17 cellular contexts compared by ENCODE assay signal in genomic region chr2:107576991-107577390, GRCh38.
DNase-seq lines count a peak whose midpoint lies in the region; ATAC-seq, FAIRE-seq and TF ChIP-seq lines count a peak whose summit lies in the region.
"Had no signal": no experiment of that assay in that cellular context is flagged by ENCODE, and none has a peak within 500 bp of the region (broad histone marks: within the 10 kb centered on the region; RNA-seq: fewer than 3 reads in every experiment).

No MANE protein-coding gene starts in this region.

- H3K9me3 ChIP-seq in astrocyte (ENCODE audit: insufficient read depth, low read depth, low read length) (no peaks in the 10 kb centered on the region), neural progenitor cell (ENCODE audit: low read depth) (no peaks in the 10 kb centered on the region)

- H2AFZ ChIP-seq in astrocyte (ENCODE audit: low read depth, low read length) (no peak overlapping the region), neural progenitor cell (replicated peaks) (no peak overlapping the region)

- DNase-seq in H7 = peak; percentile 8
- DNase-seq in astrocyte (ENCODE audit: low read depth) = no peak
- DNase-seq in neural progenitor cell (ENCODE audit: low spot score) = peak; percentile 89
- DNase-seq in NCI-H1048 (lab: John Stamatoyannopoulos, UW) = no peak
- DNase-seq in central memory CD4-positive, alpha-beta T cell = no peak
- DNase-seq: C1 segment of cervical spinal cord; Calu3; CD4-positive, alpha-beta memory T cell; COR-L47; DMS53; DMS79 treated with DMSO at 0.1 percent for 48 hours; H9 had no signal

- H3K27me3 ChIP-seq in H7 (ENCODE audit: control insufficient read depth, insufficient read depth, low read length) = no peaks in the 10 kb centered on the region
- H3K27me3 ChIP-seq in astrocyte (ENCODE audit: insufficient read depth, low read length) = no peaks in the 10 kb centered on the region
- H3K27me3 ChIP-seq in neural progenitor cell = no peaks in the 10 kb centered on the region

- H3K27ac Mint-ChIP-seq in astrocyte (ENCODE audit: unreplicated experiment) (peak overlapping the region; percentile 10), neural progenitor cell (no peak overlapping the region)
- H3K27ac Mint-ChIP-seq: CD4-positive, alpha-beta memory T cell; H9 had no signal

- H3K9ac ChIP-seq in astrocyte (ENCODE audit: low read length) (no peak overlapping the region), neural progenitor cell (no peak overlapping the region)

- no peaks in the 10 kb centered on the region for H3K9me3 Mint-ChIP-seq in astrocyte (ENCODE audit: unreplicated experiment)
- H3K9me3 Mint-ChIP-seq in neural progenitor cell = peaks cover 5% of the 10 kb centered on the region

- H3K36me3 Mint-ChIP-seq in astrocyte (ENCODE audit: low read depth, unreplicated experiment) (no peaks in the 10 kb centered on the region), neural progenitor cell (no peaks in the 10 kb centered on the region)
- H3K36me3 Mint-ChIP-seq: CD4-positive, alpha-beta memory T cell had no signal

- no peaks in the 10 kb centered on the region for H3K36me3 ChIP-seq in H7 (replicated peaks; ENCODE audit: control insufficient read depth, insufficient read depth, low read length)
- H3K36me3 ChIP-seq in astrocyte (ENCODE audit: insufficient read depth, low read length) = no peaks in the 10 kb centered on the region
- H3K36me3 ChIP-seq in neural progenitor cell = no peaks in the 10 kb centered on the region

- no peaks in the 10 kb centered on the region for H4K20me1 ChIP-seq in astrocyte (ENCODE audit: insufficient read depth, low read length)
- H4K20me1 ChIP-seq in neural progenitor cell (ENCODE audit: low read depth) = peaks cover 4% of the 10 kb centered on the region

- H3K4me2 ChIP-seq in astrocyte (ENCODE audit: low read length) (no peak overlapping the region), neural progenitor cell (peak overlapping the region; percentile 44)

- H3K4me1 Mint-ChIP-seq in astrocyte (ENCODE audit: low read depth, unreplicated experiment) = peaks cover 5% of the 10 kb centered on the region
- H3K4me1 Mint-ChIP-seq in neural progenitor cell = peaks cover 33% of the 10 kb centered on the region
- H3K4me1 Mint-ChIP-seq: CD4-positive, alpha-beta memory T cell had no signal

- H3K27ac ChIP-seq in astrocyte (ENCODE audit: low read depth, low read length) (no peak overlapping the region), neural progenitor cell (no peak overlapping the region)

- FAIRE-seq in astrocyte (lab: Jason Lieb, UNC) = no peak
- FAIRE-seq: G401.6, GM12892, H1 had no signal

- H3K4me3 ChIP-seq in H7 (ENCODE audit: insufficient read depth, low read depth, low read length) (no peak overlapping the region), astrocyte (ENCODE audit: insufficient read depth, low read depth, low read length) (no peak overlapping the region), neural progenitor cell (no peak overlapping the region)

- ATAC-seq in HG03045 (IDR thresholded peaks at IDR 0.05; ENCODE audit: unreplicated experiment) = no peak
- ATAC-seq: HCT116 had no signal

- no peaks in the 10 kb centered on the region for H3K4me1 ChIP-seq in astrocyte (ENCODE audit: insufficient read depth, low read length)
- peaks cover 16% of the 10 kb centered on the region for H3K4me1 ChIP-seq in neural progenitor cell

- H3K27me3 Mint-ChIP-seq in astrocyte (ENCODE audit: low read depth, unreplicated experiment) = no peaks in the 10 kb centered on the region
- H3K27me3 Mint-ChIP-seq in neural progenitor cell (ENCODE audit: insufficient read depth, low read depth) = no peaks in the 10 kb centered on the region
- H3K27me3 Mint-ChIP-seq: CD4-positive, alpha-beta memory T cell had no signal

- peaks cover 7% of the 10 kb centered on the region for H3F3A ChIP-seq in neural progenitor cell (ENCODE audit: low read depth)

- TF ChIP-seq CTCF in astrocyte (IDR thresholded peaks at IDR 0.05; ENCODE audit: insufficient read depth, low read depth, low read length) = no peak
- no peak for TF ChIP-seq CTCF in neural progenitor cell (IDR thresholded peaks at IDR 0.05)

- no peak overlapping the region for H3K4me3 Mint-ChIP-seq in astrocyte (ENCODE audit: unreplicated experiment)
- H3K4me3 Mint-ChIP-seq in neural progenitor cell = no peak overlapping the region
- H3K4me3 Mint-ChIP-seq: CD4-positive, alpha-beta memory T cell; H9 had no signal

- H3K79me2 ChIP-seq in astrocyte (ENCODE audit: insufficient read depth, low read length) = no peaks in the 10 kb centered on the region
- no peaks in the 10 kb centered on the region for H3K79me2 ChIP-seq in neural progenitor cell (ENCODE audit: low read depth)

Comparison
In these comparisons a context has a peak if more than half of its experiments do, and no peak if none do; other contexts are left out.
1. DNase-seq: peak in H7 (single experiment) and neural progenitor cell (single experiment); none in astrocyte (single experiment), NCI-H1048 (single experiment) and central memory CD4-positive, alpha-beta T cell (single experiment).